Comparison of ENCODE assay signal across 1 cellular context in the genomic region with DNA sequence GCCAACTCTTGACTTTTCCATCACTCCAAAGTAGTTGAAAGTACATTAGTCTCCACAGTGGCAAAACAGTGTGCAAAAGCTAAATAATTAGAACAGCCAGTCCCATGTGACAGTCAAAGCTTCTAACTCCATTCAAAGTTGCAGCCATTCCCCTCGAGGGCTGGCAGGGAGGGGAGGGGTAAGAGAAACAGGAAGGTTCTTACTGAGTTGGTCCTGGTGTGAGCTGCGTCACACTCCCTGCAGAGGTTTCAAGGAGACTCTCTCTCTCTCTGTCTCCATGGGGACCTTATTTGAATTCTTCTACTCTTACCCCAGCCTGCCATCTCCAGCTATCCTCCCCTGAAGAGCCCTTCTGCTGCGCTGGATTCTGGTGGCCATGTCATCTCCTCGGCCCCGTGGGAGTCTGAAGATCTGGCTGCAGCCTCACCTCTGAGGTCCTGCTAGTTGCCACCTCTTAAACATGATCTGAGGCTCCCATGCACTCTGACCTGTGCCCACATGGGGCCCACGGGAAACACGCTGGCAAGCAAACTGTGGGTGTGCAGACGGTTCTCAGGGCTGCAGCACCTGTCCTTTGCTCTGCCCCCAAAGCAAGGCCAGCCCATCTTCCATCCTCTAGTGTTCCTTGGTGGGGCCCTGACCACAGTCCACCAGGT.
TF ChIP-seq lines count a peak whose summit lies in the region.

No MANE protein-coding gene starts in this region.

TF ChIP-seq in GM12878, 131 proteins besides CTCF, POLR2A, EP300 and RAD21 (continued from another document):
- no peak for TF ChIP-seq E2F8 (IDR thresholded peaks at IDR 0.05; ENCODE audit: low read depth, partially characterized antibody)
- TF ChIP-seq SIN3A (IDR thresholded peaks at IDR 0.05; ENCODE audit: low read depth, low read length), result no peak
- no peak for TF ChIP-seq JUND (IDR thresholded peaks at IDR 0.05; ENCODE audit: low read depth, low read length)
- no peak for TF ChIP-seq ZNF207 (IDR thresholded peaks at IDR 0.05; ENCODE audit: borderline replicate concordance)
- TF ChIP-seq, protein P1, sequence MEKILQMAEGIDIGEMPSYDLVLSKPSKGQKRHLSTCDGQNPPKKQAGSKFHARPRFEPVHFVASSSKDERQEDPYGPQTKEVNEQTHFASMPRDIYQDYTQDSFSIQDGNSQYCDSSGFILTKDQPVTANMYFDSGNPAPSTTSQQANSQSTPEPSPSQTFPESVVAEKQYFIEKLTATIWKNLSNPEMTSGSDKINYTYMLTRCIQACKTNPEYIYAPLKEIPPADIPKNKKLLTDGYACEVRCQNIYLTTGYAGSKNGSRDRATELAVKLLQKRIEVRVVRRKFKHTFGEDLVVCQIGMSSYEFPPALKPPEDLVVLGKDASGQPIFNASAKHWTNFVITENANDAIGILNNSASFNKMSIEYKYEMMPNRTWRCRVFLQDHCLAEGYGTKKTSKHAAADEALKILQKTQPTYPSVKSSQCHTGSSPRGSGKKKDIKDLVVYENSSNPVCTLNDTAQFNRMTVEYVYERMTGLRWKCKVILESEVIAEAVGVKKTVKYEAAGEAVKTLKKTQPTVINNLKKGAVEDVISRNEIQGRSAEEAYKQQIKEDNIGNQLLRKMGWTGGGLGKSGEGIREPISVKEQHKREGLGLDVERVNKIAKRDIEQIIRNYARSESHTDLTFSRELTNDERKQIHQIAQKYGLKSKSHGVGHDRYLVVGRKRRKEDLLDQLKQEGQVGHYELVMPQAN (conservative IDR thresholded peaks at IDR 0.05), result no peak
- no peak for TF ChIP-seq CHD4 (IDR thresholded peaks at IDR 0.05)
- no peak for TF ChIP-seq SREBF2 (IDR thresholded peaks at IDR 0.05; ENCODE audit: low read length)
- TF ChIP-seq MEF2A (IDR thresholded peaks at IDR 0.05; ENCODE audit: insufficient read depth, low read depth, low read length), result no peak
- no peak for TF ChIP-seq RCOR1 (conservative IDR thresholded peaks at IDR 0.05; ENCODE audit: low read depth, low read length)
- TF ChIP-seq HDAC6 (IDR thresholded peaks at IDR 0.05; ENCODE audit: unreplicated experiment), result no peak
